11 cellular contexts compared by ENCODE assay signal in the genomic region with DNA sequence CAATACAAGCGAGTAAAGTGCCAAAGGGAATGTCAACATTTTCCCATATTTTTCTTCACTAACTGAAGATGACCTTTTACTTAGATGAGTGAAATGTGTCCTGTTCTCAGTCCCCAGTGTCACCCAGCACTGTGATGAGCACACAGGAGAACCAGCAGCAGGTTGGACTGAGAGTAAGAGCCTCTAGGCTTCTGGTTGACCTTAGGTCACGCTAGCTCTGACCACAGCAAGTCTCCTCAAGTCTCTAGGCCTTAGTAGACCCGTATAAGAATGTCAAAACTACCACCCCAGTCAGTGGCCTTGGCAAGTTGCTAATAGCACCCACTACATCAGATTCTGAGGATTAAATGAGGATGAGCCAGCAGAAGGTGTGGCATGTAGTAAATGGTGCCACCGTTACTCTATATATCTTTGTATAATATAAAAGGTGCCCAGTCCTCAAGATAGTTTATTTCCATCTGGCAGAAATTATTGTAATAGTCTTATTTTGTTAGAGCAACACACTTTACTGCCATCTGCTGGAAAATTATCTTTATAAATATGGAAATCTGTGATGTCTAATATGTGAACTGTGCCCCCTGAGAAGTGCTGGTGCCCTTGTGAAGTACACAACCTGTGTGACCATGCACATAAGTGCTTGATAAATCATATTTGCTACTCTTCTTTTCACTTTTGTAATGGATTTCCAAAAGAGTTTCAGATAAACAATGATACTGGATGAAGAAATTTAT.
DNase-seq lines count a peak whose midpoint lies in the region; ATAC-seq and TF ChIP-seq lines count a peak whose summit lies in the region.
"Had no signal": no experiment of that assay in that cellular context is flagged by ENCODE, and none has a peak within 500 bp of the region (broad histone marks: within the 10 kb centered on the region; RNA-seq: fewer than 3 reads in every experiment).

No MANE protein-coding gene starts in this region.

- H3K4me3 ChIP-seq in breast epithelium (no peak overlapping the region), cardiac fibroblast (replicated peaks in 1 of 2; ENCODE audit: low read depth in 2 of 2, low read length in 2 of 2) (no peak overlapping the region), suprapubic skin (no peak overlapping the region)
- H3K4me3 ChIP-seq: ovary had no signal

- CTCF ChIA-PET in MCF 10A (lab: Yijun Ruan, JAX): interaction anchor here (0.6 to 2.1 kb wide), 2 partner anchors 369 to 428 kb away, joined by 3 to 10 read pairs; no protein-coding TSS in a partner anchor

- no peaks in the 10 kb centered on the region for H3K4me1 Mint-ChIP-seq in MCF 10A (ENCODE audit: insufficient read depth, unreplicated experiment)
- H3K4me1 Mint-ChIP-seq: CD8-positive, alpha-beta memory T cell had no signal

- BruUV-seq in MCF 10A (replicated peaks; lab: Mats Ljungman, UMichigan): no TSS peak

- no peaks in the 10 kb centered on the region for H3K9me3 Mint-ChIP-seq in MCF 10A (ENCODE audit: unreplicated experiment)
- H3K9me3 Mint-ChIP-seq: CD8-positive, alpha-beta memory T cell had no signal

- H3K4me1 ChIP-seq in breast epithelium (no peaks in the 10 kb centered on the region), suprapubic skin (no peaks in the 10 kb centered on the region)

- TF ChIP-seq CTCF in MCF 10A (IDR thresholded peaks at IDR 0.05; ENCODE audit: unreplicated experiment): no peak
- no peak for TF ChIP-seq CTCF in breast epithelium (IDR thresholded peaks at IDR 0.05)
- no peak for TF ChIP-seq CTCF in cardiac fibroblast (IDR thresholded peaks at IDR 0.05; ENCODE audit: low read depth, low read length)
- peak in 1 of 2 donors; percentile 4 for TF ChIP-seq CTCF in suprapubic skin (IDR thresholded peaks at IDR 0.05)

- H3K4me3 Mint-ChIP-seq in MCF 10A (ENCODE audit: unreplicated experiment): no peak overlapping the region
- H3K4me3 Mint-ChIP-seq: CD8-positive, alpha-beta memory T cell had no signal

- peak; percentile 40 for ATAC-seq in stimulated activated naive CD8-positive, alpha-beta T cell treated with anti-CD3 and anti-CD28 coated beads, Interleukin-15, Interleukin-2, amounts not matched to agents 100 U/mL and 50 U/mL, for 24 hours

- H3K27ac Mint-ChIP-seq in MCF 10A (ENCODE audit: low read depth, unreplicated experiment): no peak overlapping the region
- H3K27ac Mint-ChIP-seq: CD8-positive, alpha-beta memory T cell had no signal

- H3K9me3 ChIP-seq in breast epithelium (no peaks in the 10 kb centered on the region), suprapubic skin (no peaks in the 10 kb centered on the region)
- H3K9me3 ChIP-seq: ovary had no signal

- H3K27ac ChIP-seq in breast epithelium (no peak overlapping the region), suprapubic skin (no peak overlapping the region)
- H3K27ac ChIP-seq: ovary had no signal

- POLR2A ChIA-PET in MCF 10A (lab: Yijun Ruan, JAX): no interaction called here

- no peaks in the 10 kb centered on the region for H3K27me3 Mint-ChIP-seq in MCF 10A (ENCODE audit: insufficient read depth, unreplicated experiment)

- TF ChIP-seq EP300 in suprapubic skin (IDR thresholded peaks at IDR 0.05): no peak

- no peaks in the 10 kb centered on the region for H3K36me3 Mint-ChIP-seq in MCF 10A (ENCODE audit: insufficient read depth, unreplicated experiment)
- H3K36me3 Mint-ChIP-seq: CD8-positive, alpha-beta memory T cell had no signal

- no peaks in the 10 kb centered on the region for H3K27me3 ChIP-seq in breast epithelium
- H3K27me3 ChIP-seq in suprapubic skin: no peaks in the 10 kb centered on the region

- peak; percentile 27 for DNase-seq in MCF 10A (ENCODE audit: unreplicated experiment)
- no peak for DNase-seq in breast epithelium (ENCODE audit: low spot score in 2 of 2)
- DNase-seq in NCI-H1694 (lab: John Stamatoyannopoulos, UW): peak; percentile 23
- DNase-seq in cardiac fibroblast (ENCODE audit: low read depth in 2 of 2): peak; percentile 51 to 61
- no peak for DNase-seq in stimulated activated naive CD8-positive, alpha-beta T cell treated with anti-CD3 and anti-CD28 coated beads, Interleukin-15, Interleukin-2, amounts not matched to agents 100 U/mL and 50 U/mL, for 24 hours
- no peak for DNase-seq in activated naive CD4-positive, alpha-beta T cell treated with anti-CD3 and anti-CD28 coated beads, Interleukin-2, amount 50 U/mL, for 16 hours
- no peak for DNase-seq in SHP77 (lab: John Stamatoyannopoulos, UW)
- DNase-seq in suprapubic skin (ENCODE audit: low spot score in 2 of 2): no peak
- DNase-seq: CD8-positive, alpha-beta memory T cell; NCI-H2171 treated with DMSO at 0.1 percent for 48 hours; ovary had no signal

- H3K36me3 ChIP-seq in breast epithelium (no peaks in the 10 kb centered on the region), suprapubic skin (no peaks in the 10 kb centered on the region)
- H3K36me3 ChIP-seq: ovary had no signal

- WGBS in suprapubic skin: 79% methylated on average over 4 of the region's 4 CpGs

- TF ChIP-seq POLR2A in breast epithelium (IDR thresholded peaks at IDR 0.05) (no peak), suprapubic skin (IDR thresholded peaks at IDR 0.05) (no peak)

- intact Hi-C loops in MCF 10A (cut with micrococcal nuclease): loop anchor here (5.0 to 10.0 kb wide), 2 partner anchors 196 to 434 kb away; no protein-coding TSS in a partner anchor
- intact Hi-C loops in breast epithelium (cut with DNase I; ENCODE audit: low total_unique reads): no loop called here

Comparison
In these comparisons a context has a peak if more than half of its experiments do, and no peak if none do; other contexts are left out.
1. DNase-seq: peak in MCF 10A (single experiment), NCI-H1694 (single experiment) and cardiac fibroblast (2 of 2); none in breast epithelium (0 of 2), stimulated activated naive CD8-positive, alpha-beta T cell treated with anti-CD3 and anti-CD28 coated beads, Interleukin-15, Interleukin-2, amounts not matched to agents 100 U/mL and 50 U/mL, for 24 hours (single experiment), activated naive CD4-positive, alpha-beta T cell treated with anti-CD3 and anti-CD28 coated beads, Interleukin-2, amount 50 U/mL, for 16 hours (single experiment), SHP77 (0 of 2) and suprapubic skin (0 of 2).